In the genomic region with DNA sequence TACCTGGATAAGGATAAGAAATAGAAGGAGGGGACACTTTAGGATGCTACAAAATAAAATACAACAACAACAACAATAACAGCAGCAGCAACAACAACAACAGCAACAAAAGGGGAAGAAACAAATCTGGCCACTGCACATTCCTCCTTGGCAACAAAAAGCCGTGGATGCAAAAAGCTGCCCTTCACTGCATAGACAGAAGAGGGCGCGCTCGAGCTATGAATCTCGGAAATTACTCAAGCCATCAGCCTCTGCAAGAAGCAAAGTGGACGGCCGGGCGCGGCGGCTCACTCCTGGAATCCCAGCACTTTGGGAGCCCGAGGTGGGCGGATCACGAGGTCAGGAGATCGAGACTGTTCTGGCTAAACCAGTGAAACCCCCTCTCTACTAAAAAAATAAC, we compare ENCODE assay signal across 9 cellular contexts. TPM values are rescaled to one million over a fixed set of nuclear protein-coding genes. Genes with fewer than 3 reads are reported as not detected.
DNase-seq lines count a peak whose midpoint lies in the region; ATAC-seq and TF ChIP-seq lines count a peak whose summit lies in the region.
"Not testable (repeated sequence)": the region's sequence is repeated elsewhere in the genome, so short reads cannot be mapped to it uniquely, and the experiment has no call there.
"Had no signal": no experiment of that assay in that cellular context is flagged by ENCODE, and none has a peak within 500 bp of the region (broad histone marks: within the 10 kb centered on the region; RNA-seq: fewer than 3 reads in every experiment).

No MANE protein-coding gene starts in this region.

- POLR2A ChIA-PET in CD4-positive, alpha-beta memory T cell (lab: Charles Lee; ENCODE audit: partially characterized antibody); T-cell (lab: Charles Lee): not testable (repeated sequence)

- CTCF ChIA-PET in CD4-positive, alpha-beta memory T cell (lab: Charles Lee; ENCODE audit: partially characterized antibody); T-cell (lab: Charles Lee): not testable (repeated sequence)

- H3K36me3 ChIP-seq in CD4-positive, alpha-beta memory T cell (ENCODE audit: insufficient read depth, low read length); heart right ventricle: not testable (repeated sequence)

- H3K9me3 ChIP-seq in CD4-positive, alpha-beta memory T cell (ENCODE audit: control insufficient read depth in 1 of 2, low read length in 2 of 2); heart right ventricle: not testable (repeated sequence)

- WGBS in heart right ventricle, 2 donors = 0 to 1% methylated on average over 5 to 10 of the region's 14 CpGs

- intact Hi-C loops in CD4-positive, alpha-beta memory T cell (cut with micrococcal nuclease); heart right ventricle (cut with DNase I): not testable (repeated sequence)

- not testable (repeated sequence) for H3K4me1 Mint-ChIP-seq in CD4-positive, alpha-beta memory T cell; T-cell; nephron progenitor cell; stimulated activated effector memory CD8-positive, alpha-beta T cell treated with anti-CD3 and anti-CD28 coated beads, Interleukin-12 subunit alpha, Interleukin-12 subunit beta, amount 100 ng/mL, for 72 hours

- not testable (repeated sequence) for H3K27ac ChIP-seq in CD4-positive, alpha-beta memory T cell (ENCODE audit: low read depth, low read length); heart right ventricle

- not testable (repeated sequence) for ATAC-seq in T-cell (replicated peaks in 1 of 4); activated naive CD4-positive, alpha-beta T cell treated with anti-CD3 and anti-CD28 coated beads, Interleukin-2, amount 50 U/mL, for 72 hours; heart right ventricle; stimulated activated effector memory CD8-positive, alpha-beta T cell treated with anti-CD3 and anti-CD28 coated beads, Interleukin-12 subunit alpha, Interleukin-12 subunit beta, amount 100 ng/mL, for 72 hours

- H3K27me3 Mint-ChIP-seq in CD4-positive, alpha-beta memory T cell; T-cell; nephron progenitor cell (ENCODE audit: low read depth, poor library complexity): not testable (repeated sequence)

- not testable (repeated sequence) for H3K27ac Mint-ChIP-seq in CD4-positive, alpha-beta memory T cell; T-cell; activated naive CD4-positive, alpha-beta T cell treated with anti-CD3 and anti-CD28 coated beads, Interleukin-2, amount 50 U/mL, for 72 hours; nephron progenitor cell; stimulated activated effector memory CD8-positive, alpha-beta T cell treated with anti-CD3 and anti-CD28 coated beads, Interleukin-12 subunit alpha, Interleukin-12 subunit beta, amount 100 ng/mL, for 72 hours

- not testable (repeated sequence) for H3K4me3 Mint-ChIP-seq in CD4-positive, alpha-beta memory T cell; T-cell; nephron progenitor cell; stimulated activated effector memory CD8-positive, alpha-beta T cell treated with anti-CD3 and anti-CD28 coated beads, Interleukin-12 subunit alpha, Interleukin-12 subunit beta, amount 100 ng/mL, for 72 hours

- H3K4me3 ChIP-seq in CD4-positive, alpha-beta memory T cell (ENCODE audit: low read length in 2 of 2); heart right ventricle: not testable (repeated sequence)

- not testable (repeated sequence) for H3K27me3 ChIP-seq in CD4-positive, alpha-beta memory T cell (ENCODE audit: insufficient read depth, low read length); heart right ventricle

- TF ChIP-seq CTCF in heart right ventricle (IDR thresholded peaks at IDR 0.05) = peak; percentile 42 to 52 (median 49)
- peak; percentile 57 for TF ChIP-seq CTCF in nephron progenitor cell (IDR thresholded peaks at IDR 0.05)

- DNase-seq in CD4-positive, alpha-beta memory T cell = peak; percentile 70 to 81 (median 73)
- DNase-seq in T-cell (peak in 32 of 34 experiments; percentile 22 to 83 (median 56)), heart right ventricle (peak; percentile 55 to 64), nephron progenitor cell (peak; percentile 91)
- peak; percentile 78 for DNase-seq in activated CD8-positive, alpha-beta memory T cell treated with anti-CD3 and anti-CD28 coated beads for 24 hours
- DNase-seq in activated naive CD4-positive, alpha-beta T cell treated with anti-CD3 and anti-CD28 coated beads, Interleukin-2, amount 50 U/mL, for 72 hours (ENCODE audit: low spot score in 2 of 2) = peak; percentile 84 to 96
- DNase-seq in stimulated activated CD4-positive, alpha-beta T cell treated with anti-CD3 and anti-CD28 coated beads, Interleukin-1b, Interleukin-23, amount 100 ng/mL, for 48 hours = peak; percentile 77
- DNase-seq in stimulated activated effector memory CD8-positive, alpha-beta T cell treated with anti-CD3 and anti-CD28 coated beads, Interleukin-12 subunit alpha, Interleukin-12 subunit beta, amount 100 ng/mL, for 72 hours (ENCODE audit: low spot score in 2 of 2) = peak; percentile 76 to 86

- not testable (repeated sequence) for H3K36me3 Mint-ChIP-seq in CD4-positive, alpha-beta memory T cell; T-cell; activated naive CD4-positive, alpha-beta T cell treated with anti-CD3 and anti-CD28 coated beads, Interleukin-2, amount 50 U/mL, for 72 hours; nephron progenitor cell (ENCODE audit: low read depth); stimulated activated effector memory CD8-positive, alpha-beta T cell treated with anti-CD3 and anti-CD28 coated beads, Interleukin-12 subunit alpha, Interleukin-12 subunit beta, amount 100 ng/mL, for 72 hours

- not testable (repeated sequence) for H3K4me1 ChIP-seq in CD4-positive, alpha-beta memory T cell (ENCODE audit: insufficient read depth, low read length); heart right ventricle

- not testable (repeated sequence) for H3K9me3 Mint-ChIP-seq in CD4-positive, alpha-beta memory T cell; T-cell; activated naive CD4-positive, alpha-beta T cell treated with anti-CD3 and anti-CD28 coated beads, Interleukin-2, amount 50 U/mL, for 72 hours; nephron progenitor cell; stimulated activated effector memory CD8-positive, alpha-beta T cell treated with anti-CD3 and anti-CD28 coated beads, Interleukin-12 subunit alpha, Interleukin-12 subunit beta, amount 100 ng/mL, for 72 hours

RNA-seq across cellular contexts. Expression of a gene that starts 23.2 kb away (rescaled TPM):
- not detected for total RNA-seq in CD4-positive, alpha-beta memory T cell
- polyA plus RNA-seq in CD4-positive, alpha-beta memory T cell = not detected
- total RNA-seq in T-cell (under 1 TPM in 3 of 5 donors, not detected in 2; 0.22 to 0.44 (median 0.30) TPM), heart right ventricle (not detected)
- not detected for total RNA-seq in activated naive CD4-positive, alpha-beta T cell treated with anti-CD3 and anti-CD28 coated beads, Interleukin-2, amount 50 U/mL, for 72 hours
- polyA plus RNA-seq in heart right ventricle = not detected
- total RNA-seq: temporal lobe had no signal

RNA-seq across cellular contexts. Expression of a gene that starts 50.3 kb away (rescaled TPM):
- total RNA-seq in CD4-positive, alpha-beta memory T cell = not detected
- polyA plus RNA-seq in CD4-positive, alpha-beta memory T cell = not detected
- total RNA-seq in T-cell (not detected), heart right ventricle (not detected)
- total RNA-seq in activated naive CD4-positive, alpha-beta T cell treated with anti-CD3 and anti-CD28 coated beads, Interleukin-2, amount 50 U/mL, for 72 hours = not detected
- not detected for polyA plus RNA-seq in heart right ventricle
- total RNA-seq: temporal lobe had no signal
